In the genomic region with DNA sequence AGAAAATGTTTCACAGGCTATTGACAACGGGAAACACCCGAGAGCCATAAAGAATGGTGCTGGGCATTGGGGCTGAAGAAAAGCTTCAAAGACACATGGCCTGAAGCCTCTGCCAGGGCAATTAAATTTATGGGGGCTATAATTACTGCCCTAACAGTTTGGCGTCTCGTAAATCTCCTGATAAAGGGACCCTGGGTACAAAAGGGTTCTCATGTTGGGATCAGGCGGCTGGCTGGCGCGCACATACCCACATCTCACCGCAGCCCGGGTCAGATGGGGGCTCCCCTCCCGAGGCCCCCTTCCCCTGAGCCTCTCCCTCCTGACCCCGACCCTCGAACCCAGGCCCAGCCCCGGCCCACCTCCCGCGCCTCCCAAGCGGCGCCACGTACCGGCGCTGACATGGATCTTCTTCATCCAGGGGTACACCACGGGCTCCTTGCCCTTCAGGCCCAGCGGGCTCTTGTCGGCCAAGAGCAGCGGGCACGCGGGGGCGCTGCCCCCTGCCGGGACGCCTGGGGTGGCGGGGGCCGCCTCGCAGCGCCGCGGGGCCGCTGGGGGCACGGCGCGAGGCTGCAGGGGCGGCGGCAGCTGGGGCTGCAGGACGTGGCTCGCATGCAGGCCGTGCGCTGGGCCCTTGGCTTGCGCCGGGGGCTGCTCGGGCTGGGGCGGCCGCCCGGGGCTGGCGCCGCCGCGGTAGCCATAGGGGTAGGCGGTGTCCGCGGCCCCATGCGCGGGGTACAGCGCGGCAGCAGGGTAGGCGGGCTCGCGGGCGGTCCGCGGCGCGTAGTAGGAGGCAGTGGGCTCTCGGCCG, we compare ENCODE assay signal across 8 cellular contexts. TPM values are rescaled to one million over a fixed set of nuclear protein-coding genes. Genes with fewer than 3 reads are reported as not detected.
DNase-seq lines count a peak whose midpoint lies in the region; ATAC-seq and TF ChIP-seq lines count a peak whose summit lies in the region.

No MANE protein-coding gene starts in this region.

- H4K91ac ChIP-seq in IMR-90 (ENCODE audit: insufficient read depth, low read depth, low read length), result peak overlapping the region; percentile 48

- H3K27ac Mint-ChIP-seq in MCF 10A (ENCODE audit: low read depth, unreplicated experiment) (peak overlapping the region; percentile 51), mesothelial cell of epicardium (peak overlapping the region; percentile 100)

- H3K18ac ChIP-seq in IMR-90 (ENCODE audit: low read depth, low read length), result peak overlapping the region; percentile 16

- peak overlapping the region; percentile 80 for H3K4me3 Mint-ChIP-seq in MCF 10A (ENCODE audit: unreplicated experiment)
- peak overlapping the region; percentile 88 for H3K4me3 Mint-ChIP-seq in mesothelial cell of epicardium

- peak overlapping the region; percentile 58 for H2BK120ac ChIP-seq in IMR-90 (ENCODE audit: low read depth, low read length)

- H3K36me3 Mint-ChIP-seq in MCF 10A (ENCODE audit: insufficient read depth, unreplicated experiment) (peaks cover 7% of the 10 kb centered on the region), mesothelial cell of epicardium (peaks cover 14% of the 10 kb centered on the region)

- no peak overlapping the region; the same call in 1 of the 2 replicates for H2AK5ac ChIP-seq in IMR-90 (ENCODE audit: low read depth, low read length)

- 0 out of 2 replicates have a peak overlapping the region, but pooled peaks have one; percentile 21 for H2BK20ac ChIP-seq in IMR-90 (ENCODE audit: low read depth, low read length)

- TF ChIP-seq RAD21 in IMR-90 (IDR thresholded peaks at IDR 0.05; ENCODE audit: low read length), result peak; percentile 19; the same call in 1 of the 2 replicates

- 2% methylated on average over 40 of the region's 72 CpGs; no CpG with 5 or more reads in 1 of the 2 experiments for WGBS in IMR-90 (ENCODE audit: extremely low coverage in 2 of 2, insufficient read length in 1 of 2), 2 experiments

- peak overlapping the region; percentile 78 for H4K5ac ChIP-seq in IMR-90 (ENCODE audit: low read depth, low read length)

- peak overlapping the region; percentile 62 for H2BK5ac ChIP-seq in IMR-90 (ENCODE audit: low read depth, low read length, poor library complexity, severe bottlenecking)

- peak overlapping the region; percentile 33; the same call in 2 of the 3 replicates for H2BK15ac ChIP-seq in IMR-90 (ENCODE audit: low read depth, low read length)

- H2AK9ac ChIP-seq in IMR-90 (replicated peaks; ENCODE audit: low read depth, low read length, poor library complexity), result peak overlapping the region; percentile 75

- peaks cover 26% of the 10 kb centered on the region for H3K4me1 Mint-ChIP-seq in MCF 10A (ENCODE audit: insufficient read depth, unreplicated experiment)
- peaks cover 84% of the 10 kb centered on the region for H3K4me1 Mint-ChIP-seq in mesothelial cell of epicardium

- H3K27me3 ChIP-seq in A673 (replicated peaks; ENCODE audit: insufficient read depth, low read depth, low read length, poor library complexity) (peaks cover 100% of the 10 kb centered on the region), IMR-90 (ENCODE audit: control insufficient read depth, insufficient read depth, low read length) (no peaks in the 10 kb centered on the region)

- TF ChIP-seq POLR2A in IMR-90 (IDR thresholded peaks at IDR 0.05; ENCODE audit: low read depth, low read length), result peak; percentile 35; the same call in 1 of the 2 replicates

- H3K4me1 ChIP-seq in A673 (ENCODE audit: insufficient read depth, low read length, poor library complexity, severe bottlenecking) (no peaks in the 10 kb centered on the region), IMR-90 (ENCODE audit: control insufficient read depth, insufficient read depth, low read length) (peaks cover 26% of the 10 kb centered on the region)

- peak overlapping the region; percentile 84 for H2AFZ ChIP-seq in IMR-90 (replicated peaks; ENCODE audit: low read length, poor library complexity)

- intact Hi-C loops in A673 (cut with micrococcal nuclease; ENCODE audit: unreplicated experiment), result no loop called here
- intact Hi-C loops in IMR-90 (cut with micrococcal nuclease), result loop anchor here (2.0 to 5.0 kb wide), 2 partner anchors 33 to 98 kb away; no protein-coding TSS in a partner anchor
- intact Hi-C loops in MCF 10A (cut with micrococcal nuclease), result loop anchor here (1.0 kb wide), 1 partner anchor 15 kb away; no protein-coding TSS in a partner anchor

- H3K56ac ChIP-seq in IMR-90 (ENCODE audit: extremely low read depth, insufficient read depth, low read length), result 0 out of 2 replicates have a peak overlapping the region, but pooled peaks have one; percentile 22

- no TSS peak for BruUV-seq in A673 (replicated peaks; lab: Mats Ljungman, UMichigan)
- no TSS peak for BruUV-seq in IMR-90 (replicated peaks; lab: Mats Ljungman, UMichigan)
- no TSS peak for BruUV-seq in MCF 10A (replicated peaks; lab: Mats Ljungman, UMichigan)

- H3K27ac ChIP-seq in A673 (ENCODE audit: low read depth, low read length, poor library complexity, severe bottlenecking), result no peak overlapping the region
- peak overlapping the region; percentile 44 for H3K27ac ChIP-seq in IMR-90 (ENCODE audit: insufficient read depth, low read length)

- in situ Hi-C loops in IMR-90 (cut with MboI; ENCODE audit: low sequenced_read_pairs), result no loop called here

- peak overlapping the region; percentile 94 for H3K23ac ChIP-seq in IMR-90 (ENCODE audit: low read depth, low read length)

- H3K4me2 ChIP-seq in IMR-90 (ENCODE audit: low read depth, low read length), result peak overlapping the region; percentile 94

- H3K14ac ChIP-seq in IMR-90 (replicated peaks; ENCODE audit: low read depth, low read length), result peak overlapping the region; percentile 52; the same call in 1 of the 2 replicates

- H3K4me3 ChIP-seq in A673 (ENCODE audit: low read depth, low read length, poor library complexity, severe bottlenecking) (peak overlapping the region; percentile 6), IMR-90 (ENCODE audit: insufficient read depth, low read depth, low read length) (peak overlapping the region; percentile 76)

- peaks cover 29 to 47% of the 10 kb centered on the region in 2 experiments for H3K79me1 ChIP-seq in IMR-90 (ENCODE audit: low read depth in 1 of 2, low read length in 2 of 2)

- peak overlapping the region; percentile 45 to 56; a peak in 2 of 4 replicates for H4K8ac ChIP-seq in IMR-90 (ENCODE audit: low read depth in 2 of 2, low read length in 2 of 2)

- dilution Hi-C loops in IMR-90 (cut with HindIII; ENCODE audit: low sequenced_read_pairs, unreplicated experiment), result no loop called here

- no peaks in the 10 kb centered on the region for H4K20me1 ChIP-seq in IMR-90 (ENCODE audit: insufficient read depth, low read length)

- H3K36me3 ChIP-seq in A673 (ENCODE audit: insufficient read depth, low read length, poor library complexity, severe bottlenecking) (no peaks in the 10 kb centered on the region), IMR-90 (ENCODE audit: control insufficient read depth, insufficient read depth, low read length) (peaks cover 3% of the 10 kb centered on the region; the same call in 1 of the 2 replicates)

- H3K27me3 Mint-ChIP-seq in MCF 10A (ENCODE audit: insufficient read depth, unreplicated experiment), result no peaks in the 10 kb centered on the region
- H3K27me3 Mint-ChIP-seq in mesothelial cell of epicardium (ENCODE audit: low read depth), result no peaks in the 10 kb centered on the region

- peak overlapping the region; percentile 68 for H3K9ac ChIP-seq in IMR-90 (ENCODE audit: low read depth, low read length)

- CTCF ChIA-PET in A673 (lab: Charles Lee) (no interaction called here), IMR-90 (lab: Yijun Ruan, JAX) (interaction anchor here (0.8 to 1.8 kb wide), 4 partner anchors 10 to 276 kb away, joined by 3 to 5 read pairs (median 4); no protein-coding TSS in a partner anchor), MCF 10A (lab: Yijun Ruan, JAX) (interaction anchor here (0.8 to 4.5 kb wide), 6 partner anchors 12 to 448 kb away, joined by 3 to 19 read pairs (median 6); no protein-coding TSS in a partner anchor)

- DNase-seq in A673 (ENCODE audit: low spot score), result no peak
- no peak for DNase-seq in IMR-90
- DNase-seq in MCF 10A (ENCODE audit: unreplicated experiment), result no peak
- DNase-seq in mesothelial cell of epicardium (ENCODE audit: low spot score in 2 of 2, unreplicated experiment in 2 of 2), result peak in 1 of 2 experiments; percentile 64
- no peak for DNase-seq in dedifferentiated amniotic fluid mesenchymal stem cell (ENCODE audit: extremely low spot score)
- DNase-seq in A172 (ENCODE audit: low spot score), result no peak
- DNase-seq in activated CD4-positive, alpha-beta T cell treated with anti-CD3 and anti-CD28 coated beads for 1 hour, result no peak

- peaks cover 12% of the 10 kb centered on the region for H3K9me1 ChIP-seq in IMR-90 (ENCODE audit: insufficient read depth, low read length)

- POLR2A ChIA-PET in A673 (lab: Charles Lee; ENCODE audit: low non-redundant PET) (no interaction called here), IMR-90 (lab: Charles Lee; ENCODE audit: unreplicated experiment) (interaction anchor here (0.6 kb wide), 1 partner anchor 332 kb away, joined by 4 read pairs; no protein-coding TSS in a partner anchor), MCF 10A (lab: Yijun Ruan, JAX) (interaction anchor here (0.5 to 3.2 kb wide), 9 partner anchors 12 to 926 kb away, joined by 3 to 60 read pairs (median 8); a partner anchor contains a TSS)

- ATAC-seq in IMR-90 (ENCODE audit: low read depth) (peak; percentile 46), GM18861 (IDR thresholded peaks at IDR 0.05; ENCODE audit: unreplicated experiment) (no peak)

- peak overlapping the region; percentile 49 for H3K4ac ChIP-seq in IMR-90 (ENCODE audit: low read depth, low read length)

- no peaks in the 10 kb centered on the region for H3K9me3 ChIP-seq in A673 (ENCODE audit: low read depth, low read length, poor library complexity, severe bottlenecking)
- H3K9me3 ChIP-seq in IMR-90 (ENCODE audit: control insufficient read depth, insufficient read depth, low read length), result no peaks in the 10 kb centered on the region

- H3K9me3 Mint-ChIP-seq in MCF 10A (ENCODE audit: unreplicated experiment), result no peaks in the 10 kb centered on the region
- no peaks in the 10 kb centered on the region for H3K9me3 Mint-ChIP-seq in mesothelial cell of epicardium

- TF ChIP-seq CTCF in A673 (conservative IDR thresholded peaks at IDR 0.05; ENCODE audit: low read depth, low read length), result no peak
- TF ChIP-seq CTCF in IMR-90 (conservative IDR thresholded peaks at IDR 0.05; ENCODE audit: low read depth, low read length), result peak; percentile 39
- TF ChIP-seq CTCF in MCF 10A (IDR thresholded peaks at IDR 0.05; ENCODE audit: unreplicated experiment), result peak; percentile 25
- no peak for TF ChIP-seq CTCF in mesothelial cell of epicardium (IDR thresholded peaks at IDR 0.05; ENCODE audit: unreplicated experiment)

RNA-seq across cellular contexts. Expression of a gene that starts 0.6 kb away (rescaled TPM):
- total RNA-seq in A673 (2021) (not detected in 2 replicates), IMR-90 (2012; rRNA removed) (0.36 and 1.1 TPM in 2 replicates), MCF 10A (2022) (2.6 and 3.7 TPM in 2 replicates), mesothelial cell of epicardium (51.0 to 55.9 TPM (median 54.7 TPM) in 3 replicates)
- 7.2 and 8.0 TPM in 2 replicates for polyA plus RNA-seq in IMR-90 (2012; rRNA removed)
- polyA plus RNA-seq in IMR-90 (2012; cell fraction: cytosol; rRNA removed), result 4.3 and 5.1 TPM in 2 replicates
- polyA plus RNA-seq in IMR-90 (2012; cell fraction: nucleus; rRNA removed; ENCODE audit: low replicate concordance), result 4.5 and 16.6 TPM in 2 replicates
- total RNA-seq in A172 (2014; rRNA removed; shearing (Covaris generic)), result 2.0 and 3.4 TPM in 2 replicates

RNA-seq across cellular contexts. Expression of a gene that starts 13.5 kb away (rescaled TPM):
- total RNA-seq in A673 (2021), result not detected in 2 replicates
- total RNA-seq in IMR-90 (2012; rRNA removed), result 19.9 and 23.9 TPM in 2 replicates
- 28.1 and 29.4 TPM in 2 replicates for polyA plus RNA-seq in IMR-90 (2012; rRNA removed)
- 27.6 and 56.3 TPM in 2 replicates for polyA plus RNA-seq in IMR-90 (2012; cell fraction: cytosol; rRNA removed)
- 34.9 and 41.0 TPM in 2 replicates for polyA plus RNA-seq in IMR-90 (2012; cell fraction: nucleus; rRNA removed; ENCODE audit: low replicate concordance)
- total RNA-seq in MCF 10A (2022), result 7.4 and 8.8 TPM in 2 replicates
- total RNA-seq in mesothelial cell of epicardium, result 128 to 133 TPM (median 133 TPM) in 3 replicates
- 0.98 and 1.9 TPM in 2 replicates for total RNA-seq in A172 (2014; rRNA removed; shearing (Covaris generic))

RNA-seq across cellular contexts. Expression of a gene that starts 17.6 kb away (rescaled TPM):
- not detected in 2 replicates for total RNA-seq in A673 (2021)
- 1.4 and 1.7 TPM in 2 replicates for total RNA-seq in IMR-90 (2012; rRNA removed)
- 1.8 and 2.1 TPM in 2 replicates for polyA plus RNA-seq in IMR-90 (2012; rRNA removed)
- 0.50 and 1.7 TPM in 2 replicates for polyA plus RNA-seq in IMR-90 (2012; cell fraction: cytosol; rRNA removed)
- 3.9 and 5.3 TPM in 2 replicates for polyA plus RNA-seq in IMR-90 (2012; cell fraction: nucleus; rRNA removed; ENCODE audit: low replicate concordance)
- total RNA-seq in MCF 10A (2022), result 0.96 and 2.0 TPM in 2 replicates
- 43.7 to 45.6 TPM (median 44.4 TPM) in 3 replicates for total RNA-seq in mesothelial cell of epicardium
- 0.48 TPM in 1 of 2 replicates, not detected in the other for total RNA-seq in A172 (2014; rRNA removed; shearing (Covaris generic))

RNA-seq across cellular contexts. Expression of a gene that starts 22.4 kb away (rescaled TPM):
- not detected in 2 replicates for total RNA-seq in A673 (2021)
- 0.83 and 0.90 TPM in 2 replicates for total RNA-seq in IMR-90 (2012; rRNA removed)
- 5.4 and 8.8 TPM in 2 replicates for polyA plus RNA-seq in IMR-90 (2012; rRNA removed)
- 4.3 and 8.1 TPM in 2 replicates for polyA plus RNA-seq in IMR-90 (2012; cell fraction: cytosol; rRNA removed)
- polyA plus RNA-seq in IMR-90 (2012; cell fraction: nucleus; rRNA removed; ENCODE audit: low replicate concordance), result 17.8 and 28.7 TPM in 2 replicates
- 8.2 and 14.0 TPM in 2 replicates for total RNA-seq in MCF 10A (2022)
- 197 to 209 TPM (median 201 TPM) in 3 replicates for total RNA-seq in mesothelial cell of epicardium
- total RNA-seq in A172 (2014; rRNA removed; shearing (Covaris generic)), result 0.07 and 0.41 TPM in 2 replicates

RNA-seq across cellular contexts. Expression of a gene that starts 26.5 kb away (rescaled TPM):
- total RNA-seq in A673 (2021) (0.56 and 1.5 TPM in 2 replicates), IMR-90 (2012; rRNA removed) (under 0.01 and 0.18 TPM in 2 replicates), MCF 10A (2022) (0.29 and 0.44 TPM in 2 replicates), mesothelial cell of epicardium (17.4 to 18.9 TPM (median 17.9 TPM) in 3 replicates)
- 1.7 TPM in 2 replicates for polyA plus RNA-seq in IMR-90 (2012; rRNA removed)
- 2.0 and 2.2 TPM in 2 replicates for polyA plus RNA-seq in IMR-90 (2012; cell fraction: cytosol; rRNA removed)
- 0.51 and 0.71 TPM in 2 replicates for polyA plus RNA-seq in IMR-90 (2012; cell fraction: nucleus; rRNA removed; ENCODE audit: low replicate concordance)
- total RNA-seq in A172 (2014; rRNA removed; shearing (Covaris generic)), result not detected in 2 replicates

Comparison
In these comparisons a context has a peak if more than half of its experiments do, and no peak if none do; other contexts are left out.
1. CTCF ChIP-seq: peak in IMR-90 (single experiment) and MCF 10A (single experiment); none in A673 (single experiment) and mesothelial cell of epicardium (single experiment).
2. RNA of a gene that starts 0.6 kb away (total RNA-seq): 51.0 to 55.9 TPM in mesothelial cell of epicardium; 2.6 to 3.7 TPM in MCF 10A, 2.0 to 3.4 TPM in A172, 0.36 to 1.1 TPM in IMR-90 and not detected in A673; every median in the first group is over 10 times any median in the second.
3. RNA of a gene that starts 17.6 kb away (total RNA-seq): 43.7 to 45.6 TPM in mesothelial cell of epicardium; 1.4 to 1.7 TPM in IMR-90, 0.96 to 2.0 TPM in MCF 10A, 0.48 TPM in A172 and not detected in A673; every median in the first group is over 10 times any median in the second.